Comparison of ENCODE assay signal across 20 cellular contexts in genomic region chr2:150214626-150215025, GRCh38.
DNase-seq lines count a peak whose midpoint lies in the region; ATAC-seq, FAIRE-seq and TF ChIP-seq lines count a peak whose summit lies in the region.
"Had no signal": no experiment of that assay in that cellular context is flagged by ENCODE, and none has a peak within 500 bp of the region (broad histone marks: within the 10 kb centered on the region; RNA-seq: fewer than 3 reads in every experiment).

No MANE protein-coding gene starts in this region.

- H3K4me3 Mint-ChIP-seq in astrocyte (ENCODE audit: unreplicated experiment): no peak overlapping the region
- H3K4me3 Mint-ChIP-seq: activated CD4-positive, alpha-beta memory T cell treated with anti-CD3 and anti-CD28 coated beads for 36 hours; activated naive CD8-positive, alpha-beta T cell treated with anti-CD3 and anti-CD28 coated beads, Interleukin-2, amount 50 U/mL, for 24 hours; brain; CD4-positive, alpha-beta T cell; mesothelial cell of epicardium; natural killer cell treated with Interleukin-12 subunit alpha and Interleukin-12 subunit beta and Interleukin-15 and Interleukin-18, amount 100 ng/mL, for 72 hours; stimulated activated effector memory CD8-positive, alpha-beta T cell treated with anti-CD3 and anti-CD28 coated beads, Interleukin-12 subunit alpha, Interleukin-12 subunit beta, amount 100 ng/mL, for 72 hours had no signal

- H3K36me3 Mint-ChIP-seq in astrocyte (ENCODE audit: low read depth, unreplicated experiment): no peaks in the 10 kb centered on the region
- H3K36me3 Mint-ChIP-seq: activated CD4-positive, alpha-beta memory T cell treated with anti-CD3 and anti-CD28 coated beads for 36 hours; brain; mesothelial cell of epicardium; natural killer cell treated with Interleukin-12 subunit alpha and Interleukin-12 subunit beta and Interleukin-15 and Interleukin-18, amount 100 ng/mL, for 72 hours; stimulated activated effector memory CD8-positive, alpha-beta T cell treated with anti-CD3 and anti-CD28 coated beads, Interleukin-12 subunit alpha, Interleukin-12 subunit beta, amount 100 ng/mL, for 72 hours had no signal

- H3K9ac ChIP-seq in astrocyte (ENCODE audit: low read length): no peak overlapping the region

- no peak overlapping the region for H2AFZ ChIP-seq in astrocyte (ENCODE audit: low read depth, low read length)

- H3K27ac ChIP-seq in astrocyte (ENCODE audit: low read depth, low read length): no peak overlapping the region
- peak overlapping the region in 1 of 2 donors; percentile 55 for H3K27ac ChIP-seq in small intestine (ENCODE audit: low read depth in 1 of 2, low read length in 1 of 2)

- 6 to 25% (median 22%) methylated on average over 1 of the region's 1 CpG for WGBS in small intestine, 3 donors

- peaks cover 17% of the 10 kb centered on the region for H3K4me1 Mint-ChIP-seq in astrocyte (ENCODE audit: low read depth, unreplicated experiment)
- H3K4me1 Mint-ChIP-seq: activated naive CD8-positive, alpha-beta T cell treated with anti-CD3 and anti-CD28 coated beads, Interleukin-2, amount 50 U/mL, for 24 hours; stimulated activated effector memory CD8-positive, alpha-beta T cell treated with anti-CD3 and anti-CD28 coated beads, Interleukin-12 subunit alpha, Interleukin-12 subunit beta, amount 100 ng/mL, for 72 hours had no signal

- H3K27ac Mint-ChIP-seq in astrocyte (ENCODE audit: unreplicated experiment): no peak overlapping the region
- H3K27ac Mint-ChIP-seq: activated CD4-positive, alpha-beta memory T cell treated with anti-CD3 and anti-CD28 coated beads for 36 hours; activated naive CD8-positive, alpha-beta T cell treated with anti-CD3 and anti-CD28 coated beads, Interleukin-2, amount 50 U/mL, for 24 hours; CD4-positive, alpha-beta T cell; mesothelial cell of epicardium; natural killer cell treated with Interleukin-12 subunit alpha and Interleukin-12 subunit beta and Interleukin-15 and Interleukin-18, amount 100 ng/mL, for 72 hours; stimulated activated effector memory CD8-positive, alpha-beta T cell treated with anti-CD3 and anti-CD28 coated beads, Interleukin-12 subunit alpha, Interleukin-12 subunit beta, amount 100 ng/mL, for 72 hours had no signal

- H3K27me3 Mint-ChIP-seq in astrocyte (ENCODE audit: low read depth, unreplicated experiment): no peaks in the 10 kb centered on the region
- H3K27me3 Mint-ChIP-seq: activated CD4-positive, alpha-beta memory T cell treated with anti-CD3 and anti-CD28 coated beads for 36 hours; activated naive CD8-positive, alpha-beta T cell treated with anti-CD3 and anti-CD28 coated beads, Interleukin-2, amount 50 U/mL, for 24 hours; CD4-positive, alpha-beta T cell; natural killer cell treated with Interleukin-12 subunit alpha and Interleukin-12 subunit beta and Interleukin-15 and Interleukin-18, amount 100 ng/mL, for 72 hours had no signal

- no peaks in the 10 kb centered on the region for H4K20me1 ChIP-seq in astrocyte (ENCODE audit: insufficient read depth, low read length)

- H3K27me3 ChIP-seq in astrocyte (ENCODE audit: insufficient read depth, low read length) (no peaks in the 10 kb centered on the region), small intestine (ENCODE audit: control insufficient read depth in 2 of 2, insufficient read depth in 2 of 2, low read length in 2 of 2) (no peaks in the 10 kb centered on the region)

- no peak overlapping the region for H3K4me2 ChIP-seq in astrocyte (ENCODE audit: low read length)

- FAIRE-seq in astrocyte (lab: Jason Lieb, UNC) (peak; percentile 49), small intestine (lab: Jason Lieb, UNC) (no peak)
- FAIRE-seq: GM12878 had no signal

- no peaks in the 10 kb centered on the region for H3K9me3 Mint-ChIP-seq in astrocyte (ENCODE audit: unreplicated experiment)
- H3K9me3 Mint-ChIP-seq: activated CD4-positive, alpha-beta memory T cell treated with anti-CD3 and anti-CD28 coated beads for 36 hours; activated naive CD8-positive, alpha-beta T cell treated with anti-CD3 and anti-CD28 coated beads, Interleukin-2, amount 50 U/mL, for 24 hours; natural killer cell treated with Interleukin-12 subunit alpha and Interleukin-12 subunit beta and Interleukin-15 and Interleukin-18, amount 100 ng/mL, for 72 hours had no signal

- H3K9me3 ChIP-seq in astrocyte (ENCODE audit: insufficient read depth, low read depth, low read length) (no peaks in the 10 kb centered on the region), small intestine (ENCODE audit: control insufficient read depth, low read depth) (no peaks in the 10 kb centered on the region)

- DNase-seq in LoVo (ENCODE audit: low spot score): peak; percentile 64
- DNase-seq in astrocyte (ENCODE audit: low read depth): no peak
- no peak for DNase-seq in left lobe of liver (ENCODE audit: low spot score)
- peak; percentile 91 for DNase-seq in small intestine
- no peak for DNase-seq in activated naive CD4-positive, alpha-beta T cell (lab: John Stamatoyannopoulos, UW)
- DNase-seq: activated CD4-positive, alpha-beta memory T cell treated with anti-CD3 and anti-CD28 coated beads for 36 hours; activated naive CD8-positive, alpha-beta T cell treated with anti-CD3 and anti-CD28 coated beads, Interleukin-2, amount 50 U/mL, for 24 hours; CD4-positive, alpha-beta T cell; DMS79 treated with DMSO at 0.1 percent for 48 hours; kidney glomerular epithelial cell; NCI-H1105 treated with DMSO at 0.1 percent for 48 hours; NCI-H510A; T-helper 9 cell had no signal

- H3K4me1 ChIP-seq in astrocyte (ENCODE audit: insufficient read depth, low read length) (no peaks in the 10 kb centered on the region), small intestine (ENCODE audit: control insufficient read depth in 2 of 2, insufficient read depth in 1 of 2, low read depth in 1 of 2, low read length in 1 of 2) (peaks cover 0 to under 1% of the 10 kb centered on the region in 2 donors)

- ATAC-seq in left lobe of liver (peak; percentile 92), HG03520 (IDR thresholded peaks at IDR 0.05; ENCODE audit: unreplicated experiment) (no peak), GM18498 (IDR thresholded peaks at IDR 0.05; ENCODE audit: unreplicated experiment) (no peak)
- ATAC-seq: activated naive CD8-positive, alpha-beta T cell treated with anti-CD3 and anti-CD28 coated beads, Interleukin-2, amount 50 U/mL, for 24 hours; GM12878; natural killer cell treated with Interleukin-12 subunit alpha and Interleukin-12 subunit beta and Interleukin-15 and Interleukin-18, amount 100 ng/mL, for 72 hours; stimulated activated effector memory CD8-positive, alpha-beta T cell treated with anti-CD3 and anti-CD28 coated beads, Interleukin-12 subunit alpha, Interleukin-12 subunit beta, amount 100 ng/mL, for 72 hours had no signal

- TF ChIP-seq CTCF in astrocyte (IDR thresholded peaks at IDR 0.05; ENCODE audit: insufficient read depth, low read depth, low read length): no peak

- no peak overlapping the region for H3K4me3 ChIP-seq in astrocyte (ENCODE audit: insufficient read depth, low read depth, low read length)
- no peak overlapping the region for H3K4me3 ChIP-seq in small intestine (ENCODE audit: low read depth in 1 of 2, low read length in 2 of 2)
- H3K4me3 ChIP-seq: GM12878 had no signal

- H3K36me3 ChIP-seq in astrocyte (ENCODE audit: insufficient read depth, low read length) (no peaks in the 10 kb centered on the region), small intestine (ENCODE audit: control insufficient read depth in 2 of 2, insufficient read depth in 2 of 2, low read length in 2 of 2) (no peaks in the 10 kb centered on the region)

- no peaks in the 10 kb centered on the region for H3K79me2 ChIP-seq in astrocyte (ENCODE audit: insufficient read depth, low read length)

Comparison
In these comparisons a context has a peak if more than half of its experiments do, and no peak if none do; other contexts are left out.
1. DNase-seq: peak in LoVo (single experiment) and small intestine (single experiment); none in astrocyte (single experiment), left lobe of liver (single experiment) and activated naive CD4-positive, alpha-beta T cell (0 of 4).